In genomic region chr5:91382530-91383026, GRCh38 we compare ENCODE assay signal across 8 cellular contexts. TPM values are rescaled to one million over a fixed set of nuclear protein-coding genes. Genes with fewer than 3 reads are reported as not detected.
A peak's percentile ranks its signal among the peaks of the same experiment; 100 is the strongest.
DNase-seq lines count a peak whose midpoint lies in the region; TF ChIP-seq lines count a peak whose summit lies in the region.

No MANE protein-coding gene starts in this region.

- H3K36me3 ChIP-seq in H7 (replicated peaks; ENCODE audit: control insufficient read depth, insufficient read depth, low read length) (peaks cover 2% of the 10 kb centered on the region; the same call in 1 of the 2 replicates), OCI-LY7 (ENCODE audit: insufficient read depth, low read length) (peaks cover 11% of the 10 kb centered on the region), iPS DF 6.9 (ENCODE audit: control insufficient read depth, insufficient read depth, low read length) (no peaks in the 10 kb centered on the region), sigmoid colon (peaks cover 0 to 6% (median 3%) of the 10 kb centered on the region in 4 donors)

- H3K27ac ChIP-seq in OCI-LY7 (ENCODE audit: low read depth, low read length, poor library complexity, severe bottlenecking) (peak overlapping the region; percentile 98), iPS DF 6.9 (ENCODE audit: low read length) (no peak overlapping the region), sigmoid colon (peak overlapping the region; percentile 96 to 100 (median 98))

- no peaks in the 10 kb centered on the region for H4K20me1 ChIP-seq in OCI-LY7 (ENCODE audit: insufficient read depth, low read length)

- H3K4me2 ChIP-seq in OCI-LY7 (ENCODE audit: low read length) = peak overlapping the region; percentile 73

- POLR2A ChIA-PET in OCI-LY7 (lab: Charles Lee) = interaction anchor here (0.5 to 3.7 kb wide), 19 partner anchors 10 to 534 kb away, joined by 3 to 16 read pairs (median 5); no protein-coding TSS in a partner anchor

- no peak for TF ChIP-seq CTCF in OCI-LY7 (conservative IDR thresholded peaks at IDR 0.05; ENCODE audit: low read length)
- no peak for TF ChIP-seq CTCF in sigmoid colon (IDR thresholded peaks at IDR 0.05)

- WGBS in iPS DF 6.9 (ENCODE audit: insufficient coverage, insufficient read length) = no CpG with 5 or more reads among the region's 14 CpGs
- 0% methylated on average over 14 of the region's 14 CpGs for WGBS in sigmoid colon, 2 donors

- DNase-seq in AML-193 (lab: John Stamatoyannopoulos, UW) = peak; percentile 21 to 44
- DNase-seq in H7 = no peak
- DNase-seq in OCI-LY7 (ENCODE audit: low spot score) = peak; percentile 68
- peak; percentile 51 for DNase-seq in amniotic epithelial cell (ENCODE audit: low read depth)
- no peak for DNase-seq in iPS DF 6.9 (ENCODE audit: low read depth, low spot score)
- DNase-seq in sigmoid colon = no peak
- no peak for DNase-seq in HK-2 (ENCODE audit: unreplicated experiment)
- no peak for DNase-seq in OCI-M2 (lab: John Stamatoyannopoulos, UW; ENCODE audit: unreplicated experiment)

- H3K4me3 ChIP-seq in H7 (ENCODE audit: insufficient read depth, low read depth, low read length) (peak overlapping the region; percentile 88), OCI-LY7 (ENCODE audit: low read depth, low read length, poor library complexity, severe bottlenecking) (peak overlapping the region; percentile 95), iPS DF 6.9 (ENCODE audit: low read length) (peak overlapping the region; percentile 42; the same call in 1 of the 2 replicates), sigmoid colon (peak overlapping the region; percentile 73 to 82 (median 82))

- H3K9me3 ChIP-seq in OCI-LY7 (ENCODE audit: low read length) = no peaks in the 10 kb centered on the region
- no peaks in the 10 kb centered on the region for H3K9me3 ChIP-seq in iPS DF 6.9 (ENCODE audit: control insufficient read depth, insufficient read depth, low read length)
- no peaks in the 10 kb centered on the region for H3K9me3 ChIP-seq in sigmoid colon

- TF ChIP-seq EP300 in sigmoid colon (IDR thresholded peaks at IDR 0.05) = no peak

- CTCF ChIA-PET in OCI-LY7 (lab: Charles Lee; ENCODE audit: unreplicated experiment) = interaction anchor here (0.6 to 1.0 kb wide), 2 partner anchors 29 to 163 kb away, joined by 4 to 5 read pairs; no protein-coding TSS in a partner anchor

- peaks cover 24% of the 10 kb centered on the region for H3K4me1 ChIP-seq in OCI-LY7 (ENCODE audit: insufficient read depth, low read length, poor library complexity, severe bottlenecking)
- no peaks in the 10 kb centered on the region for H3K4me1 ChIP-seq in iPS DF 6.9 (ENCODE audit: control insufficient read depth, insufficient read depth, low read length)
- H3K4me1 ChIP-seq in sigmoid colon = peaks cover 0 to 30% (median 25%) of the 10 kb centered on the region in 4 donors

- BruUV-seq in OCI-LY7 (replicated peaks; lab: Mats Ljungman, UMichigan) = TSS peak; percentile 77

- H2AFZ ChIP-seq in OCI-LY7 (ENCODE audit: low read length) = peak overlapping the region; percentile 12; the same call in 1 of the 2 replicates

- peaks cover 50% of the 10 kb centered on the region for H3K79me2 ChIP-seq in OCI-LY7 (ENCODE audit: insufficient read depth, low read depth, low read length)

- intact Hi-C loops in OCI-LY7 (cut with micrococcal nuclease; ENCODE audit: unreplicated experiment) = loop anchor here (5.0 kb wide), 2 partner anchors 855 to 975 kb away; partner anchors contain the start of genes CETN3 and LYSMD3
- intact Hi-C loops in sigmoid colon (cut with DNase I) = loop anchor here (1.0 to 5.0 kb wide), 4 partner anchors 55 to 345 kb away; no protein-coding TSS in a partner anchor

- H3K27me3 ChIP-seq in H7 (ENCODE audit: control insufficient read depth, insufficient read depth, low read length) = no peaks in the 10 kb centered on the region
- no peaks in the 10 kb centered on the region for H3K27me3 ChIP-seq in iPS DF 6.9 (ENCODE audit: control insufficient read depth, insufficient read depth, low read length)
- no peaks in the 10 kb centered on the region for H3K27me3 ChIP-seq in sigmoid colon

- H3K9me2 ChIP-seq in OCI-LY7 (ENCODE audit: insufficient read depth, low read length) = no peaks in the 10 kb centered on the region

- no peak for TF ChIP-seq POLR2A in sigmoid colon (IDR thresholded peaks at IDR 0.05)

RNA-seq across cellular contexts. Expression of gene ARRDC3, which starts 0.5 kb away (rescaled TPM):
- 21.3 and 23.7 TPM in 2 replicates for total RNA-seq in H7 (2014; rRNA removed; shearing (Covaris generic))
- 30.6 TPM in 2 replicates for total RNA-seq in OCI-LY7 (2014; rRNA removed; shearing (Covaris generic))
- 26.3 and 30.0 TPM in 2 replicates for total RNA-seq in OCI-LY7 (2022)
- total RNA-seq in sigmoid colon = 10 to 100 TPM; 35.2 to 66.7 (median 48.7) TPM
- 10 to 100 TPM in 2 of 3 donors, 1 to 10 TPM in 1; 9.7 to 25.1 (median 16.8) TPM for polyA plus RNA-seq in sigmoid colon

Comparison
In these comparisons a context has a peak if more than half of its experiments do, and no peak if none do; other contexts are left out.
1. DNase-seq: peak in AML-193 (2 of 2), OCI-LY7 (single experiment) and amniotic epithelial cell (single experiment); none in H7 (single experiment), iPS DF 6.9 (single experiment), sigmoid colon (single experiment), HK-2 (single experiment) and OCI-M2 (single experiment).
2. H3K4me3 ChIP-seq: peak in every context shown above with its lines; median percentile 95 in OCI-LY7; 88 in H7; 82 in sigmoid colon; 42 in iPS DF 6.9.